ENCODE assay signal across 1 cellular context in the genomic region with DNA sequence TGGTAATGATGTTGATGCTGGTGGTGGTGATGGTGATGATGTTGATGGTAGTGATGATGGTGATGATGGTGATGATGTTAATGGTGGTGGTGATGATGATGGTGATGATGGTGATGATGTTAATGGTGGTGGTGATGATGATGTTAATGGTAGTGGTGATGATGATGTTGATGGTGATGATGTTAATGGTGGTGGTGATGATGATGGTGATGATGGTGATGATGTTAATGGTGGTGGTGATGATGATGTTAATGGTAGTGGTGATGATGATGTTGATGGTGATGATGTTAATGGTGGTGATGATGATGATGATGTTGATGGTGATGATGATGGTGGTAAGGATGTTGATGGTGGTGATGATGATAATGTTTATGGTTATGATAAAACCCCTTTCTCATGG.
TF ChIP-seq lines count a peak whose summit lies in the region.
"Not testable (repeated sequence)": the region's sequence is repeated elsewhere in the genome, so short reads cannot be mapped to it uniquely, and the experiment has no call there.

No MANE protein-coding gene starts in this region.

TF ChIP-seq in HepG2, 621 proteins besides CTCF, POLR2A, EP300 and RAD21:
- TF ChIP-seq CREB1 (IDR thresholded peaks at IDR 0.05): peak; percentile 94
- TF ChIP-seq CREB1 (CRISPR knock-in tag; IDR thresholded peaks at IDR 0.05): not testable (repeated sequence)
